In the genomic region with DNA sequence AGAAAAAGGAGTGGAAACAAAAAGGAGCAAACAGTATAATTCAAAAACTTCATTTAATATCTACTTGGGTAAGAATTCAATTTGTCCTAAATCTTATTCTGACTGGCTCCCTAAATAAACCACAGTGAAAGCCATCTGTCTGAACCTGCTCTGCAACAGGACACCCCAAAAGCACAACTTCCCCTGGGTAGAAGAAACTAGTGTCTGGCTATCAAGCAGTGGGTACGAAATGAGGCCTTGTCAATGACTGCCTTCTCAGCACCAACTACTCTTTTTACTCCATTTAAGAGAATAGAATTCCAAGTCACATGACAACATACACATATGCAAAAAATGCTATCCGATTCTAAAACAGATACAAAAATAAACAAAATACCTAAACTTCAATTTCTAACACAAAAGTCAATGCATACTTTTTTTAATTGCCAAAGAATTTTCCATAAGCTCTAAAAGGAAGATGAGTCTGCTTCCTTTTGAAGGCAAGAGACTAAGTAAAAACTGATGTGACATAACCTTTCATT, we compare ENCODE assay signal across 8 cellular contexts.
DNase-seq lines count a peak whose midpoint lies in the region; ATAC-seq and TF ChIP-seq lines count a peak whose summit lies in the region.

No MANE protein-coding gene starts in this region.

- DNase-seq in AG10803 (ENCODE audit: low read depth) (no peak), BE2C (no peak), SW 1271 (lab: John Stamatoyannopoulos, UW) (no peak)
- no peak for DNase-seq in effector memory CD4-positive, alpha-beta T cell
- no peak for DNase-seq in stimulated activated effector memory CD8-positive, alpha-beta T cell treated with anti-CD3 and anti-CD28 coated beads, Interleukin-12 subunit alpha, Interleukin-12 subunit beta, amount 100 ng/mL, for 72 hours (ENCODE audit: low spot score in 2 of 2)

- H3K4me3 Mint-ChIP-seq in stimulated activated effector memory CD8-positive, alpha-beta T cell treated with anti-CD3 and anti-CD28 coated beads, Interleukin-12 subunit alpha, Interleukin-12 subunit beta, amount 100 ng/mL, for 72 hours = no peak overlapping the region

- H3K27ac ChIP-seq in KOPT-K1 (ENCODE audit: low read depth, low read length, poor library complexity, severe bottlenecking) = peak overlapping the region; percentile 45
- H3K27ac ChIP-seq in effector memory CD4-positive, alpha-beta T cell (ENCODE audit: insufficient read depth, low read length, poor library complexity, severe bottlenecking) = peak overlapping the region; percentile 87
- H3K27ac ChIP-seq in neutrophil = peak overlapping the region; percentile 84

- no peak overlapping the region for H3K27ac Mint-ChIP-seq in stimulated activated effector memory CD8-positive, alpha-beta T cell treated with anti-CD3 and anti-CD28 coated beads, Interleukin-12 subunit alpha, Interleukin-12 subunit beta, amount 100 ng/mL, for 72 hours

- H3K36me3 ChIP-seq in KOPT-K1 (ENCODE audit: insufficient read depth, low read length) = no peaks in the 10 kb centered on the region
- no peaks in the 10 kb centered on the region for H3K36me3 ChIP-seq in effector memory CD4-positive, alpha-beta T cell (ENCODE audit: control insufficient read depth, insufficient read depth, low read length)
- H3K36me3 ChIP-seq in neutrophil = no peaks in the 10 kb centered on the region
- no peaks in the 10 kb centered on the region for H3K36me3 ChIP-seq in BE2C

- H3K9me3 ChIP-seq in KOPT-K1 (ENCODE audit: insufficient read depth, low read length, poor library complexity, severe bottlenecking) = no peaks in the 10 kb centered on the region
- no peaks in the 10 kb centered on the region for H3K9me3 ChIP-seq in effector memory CD4-positive, alpha-beta T cell (ENCODE audit: control insufficient read depth, low read length)
- H3K9me3 ChIP-seq in neutrophil = no peaks in the 10 kb centered on the region
- H3K9me3 ChIP-seq in BE2C = no peaks in the 10 kb centered on the region

- TF ChIP-seq CTCF in AG10803 (conservative IDR thresholded peaks at IDR 0.05; ENCODE audit: low read length) (no peak), neutrophil (IDR thresholded peaks at IDR 0.05) (no peak), BE2C (IDR thresholded peaks at IDR 0.05; ENCODE audit: low read depth, low read length) (no peak)

- H3K4me1 ChIP-seq in effector memory CD4-positive, alpha-beta T cell (ENCODE audit: control insufficient read depth, insufficient read depth, low read length, poor library complexity, severe bottlenecking) = peaks cover 33% of the 10 kb centered on the region
- H3K4me1 ChIP-seq in neutrophil (ENCODE audit: control insufficient read depth in 1 of 2, insufficient read depth in 1 of 2, low read depth in 1 of 2, low read length in 1 of 2) = peaks cover 35 to 42% of the 10 kb centered on the region in 2 experiments
- H3K4me1 ChIP-seq in BE2C = peaks cover 5% of the 10 kb centered on the region; the same call in 1 of the 2 replicates

- H3K9me3 Mint-ChIP-seq in stimulated activated effector memory CD8-positive, alpha-beta T cell treated with anti-CD3 and anti-CD28 coated beads, Interleukin-12 subunit alpha, Interleukin-12 subunit beta, amount 100 ng/mL, for 72 hours = no peaks in the 10 kb centered on the region

- H3K4me3 ChIP-seq in AG10803 (ENCODE audit: low read length) = peak overlapping the region; percentile 61
- peak overlapping the region; percentile 50 for H3K4me3 ChIP-seq in effector memory CD4-positive, alpha-beta T cell (ENCODE audit: insufficient read depth, low read depth, low read length, poor library complexity, severe bottlenecking)
- peak overlapping the region in 1 of 2 experiments; percentile 51 for H3K4me3 ChIP-seq in neutrophil (ENCODE audit: low read depth in 1 of 2, low read length in 1 of 2)
- H3K4me3 ChIP-seq in BE2C (ENCODE audit: low read depth, low read length) = no peak overlapping the region

- ATAC-seq in stimulated activated effector memory CD8-positive, alpha-beta T cell treated with anti-CD3 and anti-CD28 coated beads, Interleukin-12 subunit alpha, Interleukin-12 subunit beta, amount 100 ng/mL, for 72 hours = no peak
- ATAC-seq in HG02763 (IDR thresholded peaks at IDR 0.05; ENCODE audit: unreplicated experiment) = no peak

- peaks cover 20% of the 10 kb centered on the region for H3K4me1 Mint-ChIP-seq in stimulated activated effector memory CD8-positive, alpha-beta T cell treated with anti-CD3 and anti-CD28 coated beads, Interleukin-12 subunit alpha, Interleukin-12 subunit beta, amount 100 ng/mL, for 72 hours

- H3K36me3 Mint-ChIP-seq in stimulated activated effector memory CD8-positive, alpha-beta T cell treated with anti-CD3 and anti-CD28 coated beads, Interleukin-12 subunit alpha, Interleukin-12 subunit beta, amount 100 ng/mL, for 72 hours = peaks cover 7% of the 10 kb centered on the region

- H3K27me3 ChIP-seq in effector memory CD4-positive, alpha-beta T cell (replicated peaks; ENCODE audit: control insufficient read depth, insufficient read depth, low read length, poor library complexity, severe bottlenecking) = no peaks in the 10 kb centered on the region
- H3K27me3 ChIP-seq in neutrophil (no peaks in the 10 kb centered on the region), BE2C (no peaks in the 10 kb centered on the region)
